Comparison of ENCODE assay signal across 29 cellular contexts in the genomic region with DNA sequence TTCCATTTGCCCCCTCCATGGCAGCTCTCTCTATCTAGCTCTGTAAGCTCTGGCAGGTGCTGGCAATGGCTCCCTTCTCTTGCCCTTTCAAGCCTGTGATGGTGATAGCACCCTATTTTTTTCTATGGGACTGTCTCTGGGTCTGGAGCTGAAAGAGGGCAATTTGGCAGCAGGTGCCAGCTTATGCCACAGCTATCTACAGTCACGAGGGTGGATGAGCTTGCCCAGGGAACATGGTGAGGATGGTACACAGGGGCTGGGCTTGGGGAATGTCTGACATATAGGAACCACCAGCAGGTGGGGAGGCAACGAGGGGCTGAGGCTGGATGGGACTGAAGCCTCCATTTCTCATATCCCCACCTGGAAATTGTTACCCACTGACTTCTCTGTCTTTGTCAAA.
"Had no signal": no experiment of that assay in that cellular context is flagged by ENCODE, and none has a peak within 500 bp of the region (broad histone marks: within the 10 kb centered on the region; RNA-seq: fewer than 3 reads in every experiment).

No MANE protein-coding gene starts in this region.

- H3K9me3 Mint-ChIP-seq: dendritic cell treated with granulocyte-macrophage colony-stimulating factor and Interleukin-4, amounts not matched to agents 40 ng/mL and 50 ng/mL, for 4 days; effector memory CD8-positive, alpha-beta T cell; endodermal cell had no signal

- H3K4me3 Mint-ChIP-seq: dendritic cell treated with granulocyte-macrophage colony-stimulating factor and Interleukin-4, amounts not matched to agents 40 ng/mL and 50 ng/mL, for 4 days; effector memory CD8-positive, alpha-beta T cell; endodermal cell had no signal

- H3K27ac ChIP-seq: colonic mucosa, coronary artery, dorsolateral prefrontal cortex, epithelial cell of prostate, esophagus muscularis mucosa, esophagus squamous epithelium, foreskin keratinocyte, gastrocnemius medialis, gastroesophageal sphincter, heart left ventricle, heart right ventricle had no signal

- H3K4me1 Mint-ChIP-seq: endodermal cell had no signal

- ATAC-seq: effector memory CD8-positive, alpha-beta T cell; esophagus mucosa; foreskin keratinocyte; gastrocnemius medialis; gastroesophageal sphincter; heart right ventricle had no signal

- H3K4me1 ChIP-seq: colonic mucosa, esophagus muscularis mucosa, esophagus squamous epithelium, foreskin keratinocyte, gastrocnemius medialis, gastroesophageal sphincter, heart left ventricle, heart right ventricle had no signal

- H3K27me3 ChIP-seq: colonic mucosa, foreskin keratinocyte, heart left ventricle had no signal

- H3K27ac Mint-ChIP-seq: dendritic cell treated with granulocyte-macrophage colony-stimulating factor and Interleukin-4, amounts not matched to agents 40 ng/mL and 50 ng/mL, for 4 days; effector memory CD8-positive, alpha-beta T cell; endodermal cell had no signal

- DNase-seq: colonic mucosa; cortex of kidney; dermis blood vessel endothelial cell; dorsolateral prefrontal cortex; effector CD4-positive, alpha-beta T cell; effector CD8-positive, alpha-beta T cell; effector memory CD4-positive, alpha-beta T cell; effector memory CD8-positive, alpha-beta T cell; endodermal cell; erythroblast; esophagus squamous epithelium; foreskin fibroblast; foreskin keratinocyte; foreskin melanocyte; gastrocnemius medialis; glutamatergic neuron; head of caudate nucleus; heart left ventricle; heart right ventricle had no signal

- H3K36me3 ChIP-seq: colonic mucosa, esophagus muscularis mucosa, esophagus squamous epithelium, gastrocnemius medialis, gastroesophageal sphincter, heart left ventricle, heart right ventricle had no signal

- H3K4me3 ChIP-seq: colonic mucosa, coronary artery, dorsolateral prefrontal cortex, esophagus muscularis mucosa, esophagus squamous epithelium, gastrocnemius medialis, gastroesophageal sphincter, heart left ventricle, heart right ventricle had no signal

- FAIRE-seq: colon, endometrium, endothelial cell of umbilical vein, frontal cortex had no signal
